ENCODE assay signal across 8 cellular contexts in the genomic region with DNA sequence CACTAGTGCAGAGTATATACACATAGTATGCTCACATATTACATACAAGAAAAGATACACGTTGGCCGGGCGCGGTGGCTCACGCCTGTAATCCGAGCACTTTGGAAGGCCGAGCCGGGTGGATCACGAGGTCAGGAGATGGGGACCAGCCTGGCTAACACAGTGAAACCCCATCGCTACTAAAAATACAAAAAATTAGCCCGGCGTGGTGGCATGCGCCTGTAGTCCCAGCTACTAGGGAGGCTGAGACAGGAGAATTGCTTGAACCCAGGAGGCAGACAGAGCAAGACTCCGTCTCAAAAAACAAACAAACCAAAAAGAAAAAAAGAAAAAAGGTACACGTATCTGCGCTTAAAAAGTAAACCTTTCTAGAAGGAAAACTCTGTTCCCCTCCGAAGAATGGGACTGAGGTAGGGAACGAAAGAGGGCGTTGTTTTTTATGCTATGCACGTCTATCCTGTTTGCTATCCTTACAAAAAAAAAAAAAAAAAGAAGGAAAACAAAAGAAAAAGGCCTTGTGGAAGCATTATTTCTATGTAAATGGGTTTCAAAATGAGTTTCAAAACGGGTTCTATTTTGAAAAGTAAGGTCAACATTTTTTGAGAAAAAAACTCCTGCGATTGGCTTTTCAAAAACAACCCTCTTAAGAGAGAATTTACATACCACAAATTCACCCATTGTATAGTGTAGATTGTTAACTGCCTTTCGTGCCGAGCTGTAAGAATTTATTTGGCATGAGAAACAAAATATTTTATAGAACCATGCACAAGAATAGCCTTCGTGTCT. TPM values are rescaled to one million over a fixed set of nuclear protein-coding genes. Genes with fewer than 3 reads are reported as not detected.
DNase-seq lines count a peak whose midpoint lies in the region; ATAC-seq and TF ChIP-seq lines count a peak whose summit lies in the region.

No MANE protein-coding gene starts in this region.

- no peaks in the 10 kb centered on the region for H3K9me3 Mint-ChIP-seq in stimulated activated naive CD8-positive, alpha-beta T cell treated with anti-CD3 and anti-CD28 coated beads, Interleukin-15, Interleukin-2, amounts not matched to agents 100 ng/mL and 50 ng/mL, for 24 hours
- no peaks in the 10 kb centered on the region for H3K9me3 Mint-ChIP-seq in activated CD8-positive, alpha-beta T cell treated with anti-CD3 and anti-CD28 coated beads, Interleukin-2, amount 10 ng/mL, durations not matched to agents 7 days and 5 days (ENCODE audit: insufficient read depth)

- no peaks in the 10 kb centered on the region for H3K27me3 ChIP-seq in iPS DF 6.9 (ENCODE audit: control insufficient read depth, insufficient read depth, low read length)
- no peaks in the 10 kb centered on the region for H3K27me3 ChIP-seq in smooth muscle cell (ENCODE audit: low read depth)

- H3K79me2 ChIP-seq in smooth muscle cell (ENCODE audit: low read depth): peaks cover 41% of the 10 kb centered on the region

- CTCF ChIA-PET in activated CD8-positive, alpha-beta T cell treated with anti-CD3 and anti-CD28 coated beads, Interleukin-2, amount 10 ng/mL, durations not matched to agents 7 days and 5 days (lab: Charles Lee): interaction anchor here (0.7 to 2.1 kb wide), 18 partner anchors 7 to 685 kb away, joined by 3 to 10 read pairs (median 3); a partner anchor contains a TSS

- no CpG with 5 or more reads among the region's 25 CpGs for WGBS in iPS DF 6.9 (ENCODE audit: insufficient coverage, insufficient read length)
- 17% methylated on average over 25 of the region's 25 CpGs for WGBS in smooth muscle cell (ENCODE audit: low lambda C conversion rate)

- H3K4me3 ChIP-seq in iPS DF 6.9 (ENCODE audit: low read length) (peak overlapping the region; percentile 81; the same call in 1 of the 2 replicates), smooth muscle cell (peak overlapping the region; percentile 72)

- no peak for DNase-seq in stimulated activated naive CD8-positive, alpha-beta T cell treated with anti-CD3 and anti-CD28 coated beads, Interleukin-15, Interleukin-2, amounts not matched to agents 100 U/mL and 50 U/mL, for 24 hours
- no peak for DNase-seq in activated CD8-positive, alpha-beta T cell treated with anti-CD3 and anti-CD28 coated beads, Interleukin-2, amount 10 ng/mL, durations not matched to agents 7 days and 5 days
- DNase-seq in iPS DF 6.9 (ENCODE audit: low read depth, low spot score) (no peak), smooth muscle cell (lab: John Stamatoyannopoulos, UW; ENCODE audit: unreplicated experiment) (no peak)

- H4K20me1 ChIP-seq in smooth muscle cell (ENCODE audit: low read depth): peaks cover 3% of the 10 kb centered on the region

- H3K9me3 ChIP-seq in iPS DF 6.9 (ENCODE audit: control insufficient read depth, insufficient read depth, low read length) (no peaks in the 10 kb centered on the region), smooth muscle cell (replicated peaks; ENCODE audit: low read depth) (no peaks in the 10 kb centered on the region)

- peak overlapping the region; percentile 84 for H3K4me2 ChIP-seq in smooth muscle cell

- H3K9ac ChIP-seq in smooth muscle cell (ENCODE audit: low read depth): peak overlapping the region; percentile 62

- peak overlapping the region; percentile 87 for H2AFZ ChIP-seq in smooth muscle cell (ENCODE audit: low read depth)

- H3K4me1 ChIP-seq in iPS DF 6.9 (ENCODE audit: control insufficient read depth, insufficient read depth, low read length): no peaks in the 10 kb centered on the region; the same call in 1 of the 2 replicates
- H3K4me1 ChIP-seq in smooth muscle cell (ENCODE audit: low read depth): peaks cover 6% of the 10 kb centered on the region

- peaks cover 5% of the 10 kb centered on the region for H3K36me3 Mint-ChIP-seq in stimulated activated naive CD8-positive, alpha-beta T cell treated with anti-CD3 and anti-CD28 coated beads, Interleukin-15, Interleukin-2, amounts not matched to agents 100 ng/mL and 50 ng/mL, for 24 hours (ENCODE audit: low read depth)
- peaks cover 10% of the 10 kb centered on the region for H3K36me3 Mint-ChIP-seq in activated CD8-positive, alpha-beta T cell treated with anti-CD3 and anti-CD28 coated beads, Interleukin-2, amount 10 ng/mL, durations not matched to agents 7 days and 5 days (ENCODE audit: low read depth)

- no peak for ATAC-seq in stimulated activated naive CD8-positive, alpha-beta T cell treated with anti-CD3 and anti-CD28 coated beads, Interleukin-15, Interleukin-2, amounts not matched to agents 100 U/mL and 50 U/mL, for 24 hours
- no peak for ATAC-seq in activated CD8-positive, alpha-beta T cell treated with anti-CD3 and anti-CD28 coated beads, Interleukin-2, amount 10 ng/mL, durations not matched to agents 7 days and 5 days
- ATAC-seq in HG03196 (IDR thresholded peaks at IDR 0.05; ENCODE audit: unreplicated experiment) (no peak), GM18907 (IDR thresholded peaks at IDR 0.05; ENCODE audit: unreplicated experiment) (no peak), HG03280 (IDR thresholded peaks at IDR 0.05; ENCODE audit: unreplicated experiment) (no peak)

- peaks cover 4% of the 10 kb centered on the region for H3F3A ChIP-seq in smooth muscle cell (ENCODE audit: low read depth)

- POLR2A ChIA-PET in activated CD8-positive, alpha-beta T cell treated with anti-CD3 and anti-CD28 coated beads, Interleukin-2, amount 10 ng/mL, durations not matched to agents 7 days and 5 days (lab: Charles Lee): interaction anchor here (0.6 to 2.1 kb wide), 19 partner anchors 9 to 1241 kb away, joined by 3 to 19 read pairs (median 4); a partner anchor contains a TSS

- H3K27ac ChIP-seq in iPS DF 6.9 (ENCODE audit: low read length) (no peak overlapping the region), smooth muscle cell (ENCODE audit: low read depth) (no peak overlapping the region)

- H3K27ac Mint-ChIP-seq in stimulated activated naive CD8-positive, alpha-beta T cell treated with anti-CD3 and anti-CD28 coated beads, Interleukin-15, Interleukin-2, amounts not matched to agents 100 ng/mL and 50 ng/mL, for 24 hours: peak overlapping the region; percentile 90
- peak overlapping the region; percentile 90 for H3K27ac Mint-ChIP-seq in activated CD8-positive, alpha-beta T cell treated with anti-CD3 and anti-CD28 coated beads, Interleukin-2, amount 10 ng/mL, durations not matched to agents 7 days and 5 days

- peaks cover 42% of the 10 kb centered on the region for H3K4me1 Mint-ChIP-seq in stimulated activated naive CD8-positive, alpha-beta T cell treated with anti-CD3 and anti-CD28 coated beads, Interleukin-15, Interleukin-2, amounts not matched to agents 100 ng/mL and 50 ng/mL, for 24 hours (ENCODE audit: low read depth)
- H3K4me1 Mint-ChIP-seq in activated CD8-positive, alpha-beta T cell treated with anti-CD3 and anti-CD28 coated beads, Interleukin-2, amount 10 ng/mL, durations not matched to agents 7 days and 5 days (ENCODE audit: low read depth): peaks cover 31% of the 10 kb centered on the region

- H3K36me3 ChIP-seq in iPS DF 6.9 (ENCODE audit: control insufficient read depth, insufficient read depth, low read length) (no peaks in the 10 kb centered on the region), smooth muscle cell (ENCODE audit: low read depth) (no peaks in the 10 kb centered on the region)

- H3K27me3 Mint-ChIP-seq in stimulated activated naive CD8-positive, alpha-beta T cell treated with anti-CD3 and anti-CD28 coated beads, Interleukin-15, Interleukin-2, amounts not matched to agents 100 ng/mL and 50 ng/mL, for 24 hours: no peaks in the 10 kb centered on the region
- H3K27me3 Mint-ChIP-seq in activated CD8-positive, alpha-beta T cell treated with anti-CD3 and anti-CD28 coated beads, Interleukin-2, amount 10 ng/mL, durations not matched to agents 7 days and 5 days (ENCODE audit: low read depth): no peaks in the 10 kb centered on the region

- peak overlapping the region; percentile 90 for H3K4me3 Mint-ChIP-seq in stimulated activated naive CD8-positive, alpha-beta T cell treated with anti-CD3 and anti-CD28 coated beads, Interleukin-15, Interleukin-2, amounts not matched to agents 100 ng/mL and 50 ng/mL, for 24 hours
- H3K4me3 Mint-ChIP-seq in activated CD8-positive, alpha-beta T cell treated with anti-CD3 and anti-CD28 coated beads, Interleukin-2, amount 10 ng/mL, durations not matched to agents 7 days and 5 days: peak overlapping the region; percentile 88

- TF ChIP-seq CTCF in smooth muscle cell (IDR thresholded peaks at IDR 0.05; ENCODE audit: borderline replicate concordance, insufficient read depth, poor library complexity, severe bottlenecking): no peak

RNA-seq across cellular contexts. Expression of a gene that starts 1.2 kb away (rescaled TPM):
- 10 to 100 TPM; 34.8 to 35.4 TPM for total RNA-seq in activated CD8-positive, alpha-beta T cell treated with anti-CD3 and anti-CD28 coated beads, Interleukin-2, amount 10 ng/mL, durations not matched to agents 7 days and 5 days
- 49.0 and 49.3 TPM in 2 replicates for total RNA-seq in smooth muscle cell
- polyA plus RNA-seq in smooth muscle cell: 28.7 and 35.0 TPM in 2 replicates

RNA-seq across cellular contexts. Expression of a gene that starts 53.0 kb away (rescaled TPM):
- 10 to 100 TPM; 16.8 TPM for total RNA-seq in activated CD8-positive, alpha-beta T cell treated with anti-CD3 and anti-CD28 coated beads, Interleukin-2, amount 10 ng/mL, durations not matched to agents 7 days and 5 days
- total RNA-seq in smooth muscle cell: 7.9 and 11.1 TPM in 2 replicates
- 5.8 and 7.9 TPM in 2 replicates for polyA plus RNA-seq in smooth muscle cell
